14 cellular contexts compared by ENCODE assay signal in the genomic region with DNA sequence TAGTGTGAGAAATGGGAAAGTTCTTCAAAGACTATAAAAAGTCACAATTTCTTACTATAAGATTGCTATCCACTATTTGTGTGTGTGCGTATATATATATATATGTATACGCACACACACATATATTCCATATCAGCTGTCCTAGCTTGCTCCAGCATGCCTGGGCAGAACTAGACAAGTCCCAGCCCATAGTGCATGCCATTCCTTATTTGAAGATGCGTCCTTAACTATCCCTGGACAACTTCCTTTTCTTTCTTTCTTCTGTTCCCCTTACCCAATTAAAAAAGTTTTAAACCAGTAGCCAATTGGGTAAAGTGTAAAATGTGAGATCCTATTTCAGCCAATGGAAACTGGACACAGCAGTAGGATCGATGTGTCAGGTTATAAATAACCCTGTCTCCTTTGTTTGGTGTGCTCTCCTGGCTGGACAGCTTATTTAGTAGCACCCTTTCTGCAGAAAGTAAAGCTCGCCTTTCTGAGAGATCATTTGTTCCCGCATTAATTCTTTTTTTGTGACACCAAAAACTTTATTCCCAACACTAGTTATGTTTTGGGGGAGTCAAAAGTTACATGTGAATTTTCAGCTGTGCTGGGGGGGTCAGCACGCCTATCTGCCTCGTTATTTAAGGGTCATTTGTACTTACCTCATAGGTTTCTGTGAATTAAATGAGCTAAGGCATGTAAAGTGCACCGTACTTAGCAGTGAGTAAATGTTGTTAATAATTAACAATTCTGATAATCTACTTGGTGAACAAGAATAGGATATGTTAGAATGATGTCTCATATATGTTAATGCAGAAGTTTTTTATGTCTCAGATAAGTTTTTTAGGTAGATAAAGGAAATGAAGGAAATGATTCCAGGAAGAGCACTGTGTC. TPM values are rescaled to one million over a fixed set of nuclear protein-coding genes. Genes with fewer than 3 reads are reported as not detected.
A peak's percentile ranks its signal among the peaks of the same experiment; 100 is the strongest.
DNase-seq lines count a peak whose midpoint lies in the region; ATAC-seq, FAIRE-seq and TF ChIP-seq lines count a peak whose summit lies in the region.
"Had no signal": no experiment of that assay in that cellular context is flagged by ENCODE, and none has a peak within 500 bp of the region (broad histone marks: within the 10 kb centered on the region; RNA-seq: fewer than 3 reads in every experiment).

No MANE protein-coding gene starts in this region.

- peaks cover 24% of the 10 kb centered on the region for H4K20me1 ChIP-seq in astrocyte (ENCODE audit: insufficient read depth, low read length)

- H3K36me3 ChIP-seq in astrocyte (ENCODE audit: insufficient read depth, low read length), result no peaks in the 10 kb centered on the region
- H3K36me3 ChIP-seq in BE2C, result no peaks in the 10 kb centered on the region
- H3K36me3 ChIP-seq: sigmoid colon had no signal

- H3K9me3 Mint-ChIP-seq in activated naive CD4-positive, alpha-beta T cell treated with anti-CD3 and anti-CD28 coated beads, Interleukin-2, amount 50 U/mL, for 24 hours, result no peaks in the 10 kb centered on the region
- H3K9me3 Mint-ChIP-seq in activated naive CD4-positive, alpha-beta T cell treated with anti-CD3 and anti-CD28 coated beads, Interleukin-2, amount 50 U/mL, for 72 hours, result no peaks in the 10 kb centered on the region
- H3K9me3 Mint-ChIP-seq in astrocyte (ENCODE audit: unreplicated experiment) (peaks cover 7% of the 10 kb centered on the region), type B pancreatic cell (no peaks in the 10 kb centered on the region)

- FAIRE-seq in astrocyte (lab: Jason Lieb, UNC), result no peak

- H2AFZ ChIP-seq in astrocyte (ENCODE audit: low read depth, low read length), result no peak overlapping the region

- peak overlapping the region; percentile 62 for H3K4me2 ChIP-seq in astrocyte (ENCODE audit: low read length)

- H3K9me3 ChIP-seq in astrocyte (ENCODE audit: insufficient read depth, low read depth, low read length) (no peaks in the 10 kb centered on the region), BE2C (no peaks in the 10 kb centered on the region)
- H3K9me3 ChIP-seq: sigmoid colon had no signal

- peaks cover 52% of the 10 kb centered on the region for H3K4me1 Mint-ChIP-seq in activated naive CD4-positive, alpha-beta T cell treated with anti-CD3 and anti-CD28 coated beads, Interleukin-2, amount 50 U/mL, for 24 hours
- H3K4me1 Mint-ChIP-seq in astrocyte (ENCODE audit: low read depth, unreplicated experiment) (peaks cover 18% of the 10 kb centered on the region), type B pancreatic cell (ENCODE audit: unreplicated experiment) (no peaks in the 10 kb centered on the region)

- ATAC-seq in activated naive CD4-positive, alpha-beta T cell treated with anti-CD3 and anti-CD28 coated beads, Interleukin-2, amount 50 U/mL, for 72 hours, result no peak
- ATAC-seq in HG02840 (IDR thresholded peaks at IDR 0.05; ENCODE audit: low FRiP score, unreplicated experiment) (peak; percentile 46), HG02798 (IDR thresholded peaks at IDR 0.05; ENCODE audit: poor library complexity, unreplicated experiment) (no peak)

- peak overlapping the region; percentile 92 for H3K27ac Mint-ChIP-seq in activated naive CD4-positive, alpha-beta T cell treated with anti-CD3 and anti-CD28 coated beads, Interleukin-2, amount 50 U/mL, for 24 hours
- peak overlapping the region in 1 of 2 donors; percentile 49 for H3K27ac Mint-ChIP-seq in activated naive CD4-positive, alpha-beta T cell treated with anti-CD3 and anti-CD28 coated beads, Interleukin-2, amount 50 U/mL, for 72 hours
- peak overlapping the region; percentile 85 for H3K27ac Mint-ChIP-seq in astrocyte (ENCODE audit: unreplicated experiment)
- H3K27ac Mint-ChIP-seq in type B pancreatic cell, result peak overlapping the region; percentile 1
- H3K27ac Mint-ChIP-seq: endodermal cell had no signal

- no peak overlapping the region for H3K27ac ChIP-seq in astrocyte (ENCODE audit: low read depth, low read length)
- H3K27ac ChIP-seq: sigmoid colon, SK-N-MC had no signal

- H3K27me3 ChIP-seq in astrocyte (ENCODE audit: insufficient read depth, low read length) (no peaks in the 10 kb centered on the region), BE2C (no peaks in the 10 kb centered on the region)
- H3K27me3 ChIP-seq: sigmoid colon had no signal

- peaks cover 73% of the 10 kb centered on the region for H3K79me2 ChIP-seq in astrocyte (ENCODE audit: insufficient read depth, low read length)

- no peak for DNase-seq in activated naive CD4-positive, alpha-beta T cell treated with anti-CD3 and anti-CD28 coated beads, Interleukin-2, amount 50 U/mL, for 72 hours (ENCODE audit: low spot score in 2 of 2)
- DNase-seq in astrocyte (ENCODE audit: low read depth) (no peak), type B pancreatic cell (ENCODE audit: extremely low spot score, unreplicated experiment) (no peak), BE2C (no peak), NCI-H1436 (lab: John Stamatoyannopoulos, UW) (no peak)
- DNase-seq: activated CD4-positive, alpha-beta T cell treated with anti-CD3 and anti-CD28 coated beads, Interleukin-2, amount 50 U/mL, for 48 hours; endodermal cell; hippocampal formation; NCI-H1048; sigmoid colon had no signal

- H3K9ac ChIP-seq in astrocyte (ENCODE audit: low read length), result no peak overlapping the region

- TF ChIP-seq CTCF in astrocyte (IDR thresholded peaks at IDR 0.05; ENCODE audit: insufficient read depth, low read depth, low read length), result no peak
- TF ChIP-seq CTCF in type B pancreatic cell (conservative IDR thresholded peaks at IDR 0.05), result no peak
- no peak for TF ChIP-seq CTCF in BE2C (IDR thresholded peaks at IDR 0.05; ENCODE audit: low read depth, low read length)

- no peaks in the 10 kb centered on the region for H3K36me3 Mint-ChIP-seq in activated naive CD4-positive, alpha-beta T cell treated with anti-CD3 and anti-CD28 coated beads, Interleukin-2, amount 50 U/mL, for 24 hours
- H3K36me3 Mint-ChIP-seq in activated naive CD4-positive, alpha-beta T cell treated with anti-CD3 and anti-CD28 coated beads, Interleukin-2, amount 50 U/mL, for 72 hours, result peaks cover 0 to under 1% of the 10 kb centered on the region in 2 donors
- no peaks in the 10 kb centered on the region for H3K36me3 Mint-ChIP-seq in astrocyte (ENCODE audit: low read depth, unreplicated experiment)
- H3K36me3 Mint-ChIP-seq in type B pancreatic cell, result peaks cover 3% of the 10 kb centered on the region

- H3K4me1 ChIP-seq in astrocyte (ENCODE audit: insufficient read depth, low read length), result peaks cover 16% of the 10 kb centered on the region
- H3K4me1 ChIP-seq in BE2C, result no peaks in the 10 kb centered on the region

- H3K4me3 ChIP-seq in astrocyte (ENCODE audit: insufficient read depth, low read depth, low read length) (no peak overlapping the region), BE2C (ENCODE audit: low read depth, low read length) (no peak overlapping the region)
- H3K4me3 ChIP-seq: sigmoid colon, SK-N-MC had no signal

- peak overlapping the region; percentile 33 for H3K4me3 Mint-ChIP-seq in activated naive CD4-positive, alpha-beta T cell treated with anti-CD3 and anti-CD28 coated beads, Interleukin-2, amount 50 U/mL, for 24 hours
- H3K4me3 Mint-ChIP-seq in astrocyte (ENCODE audit: unreplicated experiment), result no peak overlapping the region
- no peak overlapping the region for H3K4me3 Mint-ChIP-seq in type B pancreatic cell
- H3K4me3 Mint-ChIP-seq: endodermal cell had no signal

- H3K27me3 Mint-ChIP-seq in activated naive CD4-positive, alpha-beta T cell treated with anti-CD3 and anti-CD28 coated beads, Interleukin-2, amount 50 U/mL, for 24 hours, result no peaks in the 10 kb centered on the region
- no peaks in the 10 kb centered on the region for H3K27me3 Mint-ChIP-seq in astrocyte (ENCODE audit: low read depth, unreplicated experiment)
- H3K27me3 Mint-ChIP-seq in type B pancreatic cell, result no peaks in the 10 kb centered on the region

RNA-seq across cellular contexts. Expression of a gene that starts 40.9 kb away (rescaled TPM):
- 10 to 100 TPM; 20.1 to 24.8 TPM for total RNA-seq in activated naive CD4-positive, alpha-beta T cell treated with anti-CD3 and anti-CD28 coated beads, Interleukin-2, amount 50 U/mL, for 72 hours
- 33.6 and 44.0 TPM in 2 replicates for total RNA-seq in astrocyte
- total RNA-seq in type B pancreatic cell (ENCODE audit: low replicate concordance), result 35.2 and 38.1 TPM in 2 replicates
- polyA plus RNA-seq in BE2C (2012; ENCODE audit: insufficient read depth, insufficient read length, low read depth), result 11.1 TPM
